8 cellular contexts compared by ENCODE assay signal in the genomic region with DNA sequence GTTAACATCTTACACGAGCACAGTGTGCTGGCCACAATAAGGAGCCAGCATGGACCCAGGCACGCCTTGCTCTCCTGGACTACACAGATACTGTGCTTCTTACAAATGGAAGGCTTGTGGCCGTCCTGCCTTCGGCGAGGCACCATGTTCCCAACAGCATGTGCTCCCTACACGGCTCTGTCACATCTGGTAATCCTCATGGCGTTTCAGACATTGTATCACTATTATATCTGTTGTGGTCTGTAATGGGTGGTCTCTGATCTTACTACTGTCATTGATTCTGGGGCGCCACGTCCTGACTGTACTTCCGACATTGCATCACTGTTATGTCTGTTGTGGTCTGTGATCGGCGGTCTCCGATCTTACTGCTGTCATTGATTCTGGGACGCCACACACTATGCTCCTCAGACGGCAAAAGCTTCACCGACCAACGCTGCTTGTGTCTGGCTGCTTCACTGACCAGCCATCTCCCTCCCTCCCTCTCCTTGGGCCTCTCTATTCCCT.
DNase-seq lines count a peak whose midpoint lies in the region; ATAC-seq lines count a peak whose summit lies in the region.

No MANE protein-coding gene starts in this region.

- peak overlapping the region; percentile 77 for H3K27ac Mint-ChIP-seq in T-helper 1 cell treated with Interleukin-12 subunit alpha and Interleukin-12 subunit beta and Interleukin-4 antibody, amounts not matched to agents 30 μg/mL and 1 μg/mL, for 36 hours
- H3K27ac Mint-ChIP-seq in activated T-helper 2 cell treated with anti-CD3 and anti-CD28 coated beads, Interferon-gamma antibody, Interleukin-2, Interleukin-4, amounts not matched to agents 10 μg/mL and 5 μg/mL and 100 μg/mL, durations not matched to agents 14 hours and 24 hours and 36 hours: no peak overlapping the region
- H3K27ac Mint-ChIP-seq in immature natural killer cell: peak overlapping the region; percentile 56 to 92 (median 74)
- H3K27ac Mint-ChIP-seq in stimulated activated naive CD8-positive, alpha-beta T cell treated with anti-CD3 and anti-CD28 coated beads, Interleukin-15, Interleukin-2, amounts not matched to agents 100 ng/mL and 50 ng/mL, for 24 hours: peak overlapping the region; percentile 80

- H3K4me1 Mint-ChIP-seq in T-helper 1 cell treated with Interleukin-12 subunit alpha and Interleukin-12 subunit beta and Interleukin-4 antibody, amounts not matched to agents 30 μg/mL and 1 μg/mL, for 36 hours (ENCODE audit: low read depth): peaks cover 37% of the 10 kb centered on the region
- peaks cover 41% of the 10 kb centered on the region for H3K4me1 Mint-ChIP-seq in activated T-helper 2 cell treated with anti-CD3 and anti-CD28 coated beads, Interferon-gamma antibody, Interleukin-2, Interleukin-4, amounts not matched to agents 10 μg/mL and 5 μg/mL and 100 μg/mL, durations not matched to agents 14 hours and 24 hours and 36 hours (ENCODE audit: low read depth)
- peaks cover 63 to 64% of the 10 kb centered on the region in 2 donors for H3K4me1 Mint-ChIP-seq in immature natural killer cell
- H3K4me1 Mint-ChIP-seq in stimulated activated naive CD8-positive, alpha-beta T cell treated with anti-CD3 and anti-CD28 coated beads, Interleukin-15, Interleukin-2, amounts not matched to agents 100 ng/mL and 50 ng/mL, for 24 hours (ENCODE audit: low read depth): peaks cover 72% of the 10 kb centered on the region

- peaks cover 7% of the 10 kb centered on the region for H3K36me3 Mint-ChIP-seq in T-helper 1 cell treated with Interleukin-12 subunit alpha and Interleukin-12 subunit beta and Interleukin-4 antibody, amounts not matched to agents 30 μg/mL and 1 μg/mL, for 36 hours (ENCODE audit: low read depth)
- H3K36me3 Mint-ChIP-seq in activated T-helper 2 cell treated with anti-CD3 and anti-CD28 coated beads, Interferon-gamma antibody, Interleukin-2, Interleukin-4, amounts not matched to agents 10 μg/mL and 5 μg/mL and 100 μg/mL, durations not matched to agents 14 hours and 24 hours and 36 hours (ENCODE audit: low read depth): peaks cover 10% of the 10 kb centered on the region
- H3K36me3 Mint-ChIP-seq in immature natural killer cell: peaks cover 6 to 21% (median 12%) of the 10 kb centered on the region in 3 donors
- H3K36me3 Mint-ChIP-seq in stimulated activated naive CD8-positive, alpha-beta T cell treated with anti-CD3 and anti-CD28 coated beads, Interleukin-15, Interleukin-2, amounts not matched to agents 100 ng/mL and 50 ng/mL, for 24 hours (ENCODE audit: low read depth): peaks cover 8% of the 10 kb centered on the region

- DNase-seq in T-helper 1 cell: no peak
- DNase-seq in activated T-helper 2 cell treated with anti-CD3 and anti-CD28 coated beads, Interferon-gamma antibody, Interleukin-2, Interleukin-4, amounts not matched to agents 10 μg/mL and 5 μg/mL and 100 μg/mL, durations not matched to agents 14 hours and 24 hours and 36 hours (ENCODE audit: low spot score): no peak
- peak in 2 of 3 donors; percentile 17 to 33 for DNase-seq in immature natural killer cell
- DNase-seq in stimulated activated CD4-positive, alpha-beta T cell treated with anti-CD3 and anti-CD28 coated beads, Interleukin-4, amount 100 ng/mL, for 1 hour: no peak
- no peak for DNase-seq in NCI-H82 treated with DMSO at 0.1 percent for 48 hours (lab: John Stamatoyannopoulos, UW; ENCODE audit: unreplicated experiment)

- peaks cover 8% of the 10 kb centered on the region for H3K27me3 Mint-ChIP-seq in T-helper 1 cell treated with Interleukin-12 subunit alpha and Interleukin-12 subunit beta and Interleukin-4 antibody, amounts not matched to agents 30 μg/mL and 1 μg/mL, for 36 hours (ENCODE audit: low read depth)
- no peaks in the 10 kb centered on the region for H3K27me3 Mint-ChIP-seq in activated T-helper 2 cell treated with anti-CD3 and anti-CD28 coated beads, Interferon-gamma antibody, Interleukin-2, Interleukin-4, amounts not matched to agents 10 μg/mL and 5 μg/mL and 100 μg/mL, durations not matched to agents 14 hours and 24 hours and 36 hours (ENCODE audit: low read depth)
- H3K27me3 Mint-ChIP-seq in immature natural killer cell (ENCODE audit: low read depth in 3 of 3): peaks cover 19 to 25% (median 20%) of the 10 kb centered on the region in 3 donors
- no peaks in the 10 kb centered on the region for H3K27me3 Mint-ChIP-seq in stimulated activated naive CD8-positive, alpha-beta T cell treated with anti-CD3 and anti-CD28 coated beads, Interleukin-15, Interleukin-2, amounts not matched to agents 100 ng/mL and 50 ng/mL, for 24 hours

- intact Hi-C loops in activated T-helper 2 cell treated with anti-CD3 and anti-CD28 coated beads, Interferon-gamma antibody, Interleukin-2, Interleukin-4, amounts not matched to agents 10 μg/mL and 5 μg/mL and 100 μg/mL, durations not matched to agents 14 hours and 24 hours and 36 hours (cut with micrococcal nuclease): loop anchor here (5.0 kb wide), 1 partner anchor 115 kb away; no protein-coding TSS in a partner anchor

- ATAC-seq in esophagus mucosa: no peak

- peak overlapping the region; percentile 85 for H3K4me3 Mint-ChIP-seq in T-helper 1 cell treated with Interleukin-12 subunit alpha and Interleukin-12 subunit beta and Interleukin-4 antibody, amounts not matched to agents 30 μg/mL and 1 μg/mL, for 36 hours
- H3K4me3 Mint-ChIP-seq in activated T-helper 2 cell treated with anti-CD3 and anti-CD28 coated beads, Interferon-gamma antibody, Interleukin-2, Interleukin-4, amounts not matched to agents 10 μg/mL and 5 μg/mL and 100 μg/mL, durations not matched to agents 14 hours and 24 hours and 36 hours (ENCODE audit: low read depth): peak overlapping the region; percentile 74
- H3K4me3 Mint-ChIP-seq in immature natural killer cell: peak overlapping the region; percentile 89 to 97 (median 92)
- peak overlapping the region; percentile 79 for H3K4me3 Mint-ChIP-seq in stimulated activated naive CD8-positive, alpha-beta T cell treated with anti-CD3 and anti-CD28 coated beads, Interleukin-15, Interleukin-2, amounts not matched to agents 100 ng/mL and 50 ng/mL, for 24 hours

- no peaks in the 10 kb centered on the region for H3K9me3 Mint-ChIP-seq in T-helper 1 cell treated with Interleukin-12 subunit alpha and Interleukin-12 subunit beta and Interleukin-4 antibody, amounts not matched to agents 30 μg/mL and 1 μg/mL, for 36 hours
- no peaks in the 10 kb centered on the region for H3K9me3 Mint-ChIP-seq in activated T-helper 2 cell treated with anti-CD3 and anti-CD28 coated beads, Interferon-gamma antibody, Interleukin-2, Interleukin-4, amounts not matched to agents 10 μg/mL and 5 μg/mL and 100 μg/mL, durations not matched to agents 14 hours and 24 hours and 36 hours
- H3K9me3 Mint-ChIP-seq in immature natural killer cell: no peaks in the 10 kb centered on the region
- H3K9me3 Mint-ChIP-seq in stimulated activated naive CD8-positive, alpha-beta T cell treated with anti-CD3 and anti-CD28 coated beads, Interleukin-15, Interleukin-2, amounts not matched to agents 100 ng/mL and 50 ng/mL, for 24 hours: no peaks in the 10 kb centered on the region

Comparison
In these comparisons a context has a peak if more than half of its experiments do, and no peak if none do; other contexts are left out.
1. DNase-seq: peak in immature natural killer cell (2 of 3); none in T-helper 1 cell (0 of 5), activated T-helper 2 cell treated with anti-CD3 and anti-CD28 coated beads, Interferon-gamma antibody, Interleukin-2, Interleukin-4, amounts not matched to agents 10 μg/mL and 5 μg/mL and 100 μg/mL, durations not matched to agents 14 hours and 24 hours and 36 hours (single experiment), stimulated activated CD4-positive, alpha-beta T cell treated with anti-CD3 and anti-CD28 coated beads, Interleukin-4, amount 100 ng/mL, for 1 hour (single experiment) and NCI-H82 treated with DMSO at 0.1 percent for 48 hours (single experiment).
2. Peak in every context shown above with its lines, with median percentiles within 50 percentile points of each other: H3K4me3 Mint-ChIP-seq.